ENCODE assay signal across 28 cellular contexts in genomic region chr1:151342562-151342961, GRCh38. TPM values are rescaled to one million over a fixed set of nuclear protein-coding genes. Genes with fewer than 3 reads are reported as not detected.
DNase-seq lines count a peak whose midpoint lies in the region; ATAC-seq and TF ChIP-seq lines count a peak whose summit lies in the region.
"Had no signal": no experiment of that assay in that cellular context is flagged by ENCODE, and none has a peak within 500 bp of the region (broad histone marks: within the 10 kb centered on the region; RNA-seq: fewer than 3 reads in every experiment).

No MANE protein-coding gene starts in this region.

- H3K27me3 Mint-ChIP-seq in activated naive CD4-positive, alpha-beta T cell treated with anti-CD3 and anti-CD28 coated beads, Interleukin-2, amount 50 U/mL, for 24 hours, result no peaks in the 10 kb centered on the region
- no peaks in the 10 kb centered on the region for H3K27me3 Mint-ChIP-seq in activated naive CD4-positive, alpha-beta T cell treated with anti-CD3 and anti-CD28 coated beads, Interleukin-2, amount 10 ng/mL, durations not matched to agents 7 days and 5 days
- no peaks in the 10 kb centered on the region for H3K27me3 Mint-ChIP-seq in activated naive CD8-positive, alpha-beta T cell treated with anti-CD3 and anti-CD28 coated beads for 36 hours
- H3K27me3 Mint-ChIP-seq in naive B cell, result no peaks in the 10 kb centered on the region
- no peaks in the 10 kb centered on the region for H3K27me3 Mint-ChIP-seq in CD8-positive, alpha-beta T cell (ENCODE audit: low read depth)

- no peak overlapping the region for H3K14ac ChIP-seq in mesenchymal stem cell (ENCODE audit: low read length in 2 of 2)

- no peak overlapping the region for H2BK12ac ChIP-seq in mesenchymal stem cell (ENCODE audit: low read length in 2 of 2)

- H3K18ac ChIP-seq in mesenchymal stem cell (ENCODE audit: low read depth in 1 of 2, low read length in 2 of 2), result no peak overlapping the region

- intact Hi-C loops in CD8-positive, alpha-beta T cell (cut with DNase I, micrococcal nuclease), result loop anchor here in 1 of 2 experiments (5.0 to 10.0 kb wide), 2 partner anchors 245 to 978 kb away; partner anchors contain the start of gene RPRD2

- H3K9me3 ChIP-seq in CD8-positive, alpha-beta T cell (ENCODE audit: low read length), result no peaks in the 10 kb centered on the region
- H3K9me3 ChIP-seq in mesenchymal stem cell (ENCODE audit: control insufficient read depth, low read length), result no peaks in the 10 kb centered on the region
- H3K9me3 ChIP-seq: esophagus squamous epithelium, HAP-1, spleen, vagina had no signal

- DNase-seq in activated naive CD4-positive, alpha-beta T cell treated with anti-CD3 and anti-CD28 coated beads, Interleukin-2, amount 10 ng/mL, durations not matched to agents 7 days and 5 days, result no peak
- no peak for DNase-seq in activated naive CD8-positive, alpha-beta T cell treated with anti-CD3 and anti-CD28 coated beads for 36 hours
- no peak for DNase-seq in naive B cell
- DNase-seq in CD8-positive, alpha-beta T cell, result no peak
- no peak for DNase-seq in mesenchymal stem cell
- DNase-seq in germinal center (ENCODE audit: low spot score), result no peak
- no peak for DNase-seq in COLO668 (lab: John Stamatoyannopoulos, UW; ENCODE audit: unreplicated experiment)
- DNase-seq: activated CD4-positive, alpha-beta T cell treated with anti-CD3 and anti-CD28 coated beads, Interleukin-2, amount 50 U/mL, for 4 hours; activated naive CD4-positive, alpha-beta T cell; DND-41; effector CD8-positive, alpha-beta T cell; esophagus squamous epithelium; Karpas-422; left colon; NCI-H187 treated with DMSO at 0.1 percent for 48 hours; NCI-H345; occipital lobe; OCI-M1; retina; SHP77; spleen; stimulated activated CD4-positive, alpha-beta T cell treated with anti-CD3 and anti-CD28 coated beads, Interleukin-4, amount 100 ng/mL, for 24 hours had no signal

- H3K23ac ChIP-seq in mesenchymal stem cell (ENCODE audit: low read length in 2 of 2), result no peak overlapping the region

- no peak for ATAC-seq in naive B cell (ENCODE audit: low read depth in 2 of 2)
- no peak for ATAC-seq in CD8-positive, alpha-beta T cell

- WGBS in mesenchymal stem cell, result over 99% methylated on average over 6 of the region's 6 CpGs

- no peak overlapping the region for H3K4me2 ChIP-seq in mesenchymal stem cell (ENCODE audit: low read length, poor library complexity, severe bottlenecking)

- H4K91ac ChIP-seq in mesenchymal stem cell (ENCODE audit: low read length), result no peak overlapping the region

- H3K4me1 Mint-ChIP-seq in activated naive CD4-positive, alpha-beta T cell treated with anti-CD3 and anti-CD28 coated beads, Interleukin-2, amount 50 U/mL, for 24 hours, result peaks cover 52% of the 10 kb centered on the region
- peaks cover 36% of the 10 kb centered on the region for H3K4me1 Mint-ChIP-seq in activated naive CD4-positive, alpha-beta T cell treated with anti-CD3 and anti-CD28 coated beads, Interleukin-2, amount 10 ng/mL, durations not matched to agents 7 days and 5 days
- peaks cover 35% of the 10 kb centered on the region for H3K4me1 Mint-ChIP-seq in activated naive CD8-positive, alpha-beta T cell treated with anti-CD3 and anti-CD28 coated beads for 36 hours
- H3K4me1 Mint-ChIP-seq in naive B cell, result peaks cover 49 to 74% (median 56%) of the 10 kb centered on the region in 3 donors
- H3K4me1 Mint-ChIP-seq in CD8-positive, alpha-beta T cell (ENCODE audit: low read depth), result peaks cover 40% of the 10 kb centered on the region

- CTCF ChIA-PET in activated naive CD4-positive, alpha-beta T cell treated with anti-CD3 and anti-CD28 coated beads, Interleukin-2, amount 10 ng/mL, durations not matched to agents 7 days and 5 days (lab: Charles Lee), result interaction anchor here (0.6 to 6.3 kb wide), 4 partner anchors 15 to 243 kb away, joined by 3 to 114 read pairs (median 4); partner anchors contain the start of gene PI4KB
- CTCF ChIA-PET in CD8-positive, alpha-beta T cell (lab: Charles Lee), result interaction anchor here (0.9 to 7.5 kb wide), 3 partner anchors 32 to 61 kb away, joined by 3 to 160 read pairs (median 33); partner anchors contain the start of gene ZNF687

- H3K36me3 ChIP-seq in CD8-positive, alpha-beta T cell (ENCODE audit: insufficient read depth, low read length), result peaks cover 10% of the 10 kb centered on the region
- H3K36me3 ChIP-seq in mesenchymal stem cell (ENCODE audit: control insufficient read depth in 1 of 2, insufficient read depth in 2 of 2, low read depth in 1 of 2, low read length in 2 of 2), result peaks cover 30 to 42% of the 10 kb centered on the region in 2 experiments

- no peak overlapping the region for H3K4me3 Mint-ChIP-seq in activated naive CD4-positive, alpha-beta T cell treated with anti-CD3 and anti-CD28 coated beads, Interleukin-2, amount 50 U/mL, for 24 hours
- H3K4me3 Mint-ChIP-seq in activated naive CD4-positive, alpha-beta T cell treated with anti-CD3 and anti-CD28 coated beads, Interleukin-2, amount 10 ng/mL, durations not matched to agents 7 days and 5 days, result no peak overlapping the region
- no peak overlapping the region for H3K4me3 Mint-ChIP-seq in activated naive CD8-positive, alpha-beta T cell treated with anti-CD3 and anti-CD28 coated beads for 36 hours
- H3K4me3 Mint-ChIP-seq in naive B cell, result peak overlapping the region in 1 of 8 donors; percentile 23
- H3K4me3 Mint-ChIP-seq in CD8-positive, alpha-beta T cell, result no peak overlapping the region

- H3K4me3 ChIP-seq in CD8-positive, alpha-beta T cell (ENCODE audit: low read depth, low read length), result no peak overlapping the region
- no peak overlapping the region for H3K4me3 ChIP-seq in mesenchymal stem cell (ENCODE audit: insufficient read depth in 1 of 2, low read depth in 1 of 2, low read length in 2 of 2)
- H3K4me3 ChIP-seq: esophagus squamous epithelium, HAP-1, spleen, vagina had no signal

- POLR2A ChIA-PET in CD8-positive, alpha-beta T cell (lab: Charles Lee), result interaction anchor here (1.1 kb wide), 1 partner anchor 147 kb away, joined by 4 read pairs; no protein-coding TSS in a partner anchor

- peaks cover 11% of the 10 kb centered on the region for H3K4me1 ChIP-seq in CD8-positive, alpha-beta T cell (ENCODE audit: insufficient read depth, low read length)
- peaks cover 9% of the 10 kb centered on the region for H3K4me1 ChIP-seq in mesenchymal stem cell (ENCODE audit: control insufficient read depth, insufficient read depth, low read depth, low read length)

- H3K27ac Mint-ChIP-seq in activated naive CD4-positive, alpha-beta T cell treated with anti-CD3 and anti-CD28 coated beads, Interleukin-2, amount 50 U/mL, for 24 hours, result peak overlapping the region; percentile 79
- no peak overlapping the region for H3K27ac Mint-ChIP-seq in activated naive CD4-positive, alpha-beta T cell treated with anti-CD3 and anti-CD28 coated beads, Interleukin-2, amount 10 ng/mL, durations not matched to agents 7 days and 5 days
- peak overlapping the region; percentile 10 for H3K27ac Mint-ChIP-seq in activated naive CD8-positive, alpha-beta T cell treated with anti-CD3 and anti-CD28 coated beads for 36 hours
- peak overlapping the region in 5 of 6 donors; percentile 59 to 99 (median 90) for H3K27ac Mint-ChIP-seq in naive B cell
- H3K27ac Mint-ChIP-seq in CD8-positive, alpha-beta T cell, result no peak overlapping the region

- no peak overlapping the region for H2AK5ac ChIP-seq in mesenchymal stem cell (ENCODE audit: low read length, severe bottlenecking)

- no peak overlapping the region for H2AFZ ChIP-seq in mesenchymal stem cell (ENCODE audit: low read depth, low read length)

- H3K79me1 ChIP-seq in mesenchymal stem cell (replicated peaks; ENCODE audit: low read length, poor library complexity, severe bottlenecking), result peaks cover 19% of the 10 kb centered on the region

- no peaks in the 10 kb centered on the region for H3K27me3 ChIP-seq in CD8-positive, alpha-beta T cell (ENCODE audit: insufficient read depth, low read length)
- H3K27me3 ChIP-seq in mesenchymal stem cell (ENCODE audit: control insufficient read depth in 1 of 2, insufficient read depth in 1 of 2, low read length in 2 of 2), result no peaks in the 10 kb centered on the region
- H3K27me3 ChIP-seq: esophagus squamous epithelium, spleen, vagina had no signal

- H4K8ac ChIP-seq in mesenchymal stem cell (ENCODE audit: low read length), result no peak overlapping the region

- H3K36me3 Mint-ChIP-seq in activated naive CD4-positive, alpha-beta T cell treated with anti-CD3 and anti-CD28 coated beads, Interleukin-2, amount 50 U/mL, for 24 hours, result peaks cover 10% of the 10 kb centered on the region
- H3K36me3 Mint-ChIP-seq in activated naive CD4-positive, alpha-beta T cell treated with anti-CD3 and anti-CD28 coated beads, Interleukin-2, amount 10 ng/mL, durations not matched to agents 7 days and 5 days, result peaks cover 37% of the 10 kb centered on the region
- H3K36me3 Mint-ChIP-seq in activated naive CD8-positive, alpha-beta T cell treated with anti-CD3 and anti-CD28 coated beads for 36 hours, result peaks cover 20% of the 10 kb centered on the region
- H3K36me3 Mint-ChIP-seq in naive B cell, result peaks cover 7 to 39% of the 10 kb centered on the region in 2 donors
- H3K36me3 Mint-ChIP-seq in CD8-positive, alpha-beta T cell, result peaks cover 48% of the 10 kb centered on the region

- H3K27ac ChIP-seq in CD8-positive, alpha-beta T cell (ENCODE audit: low read depth, low read length), result no peak overlapping the region
- H3K27ac ChIP-seq in mesenchymal stem cell (ENCODE audit: low read length, poor library complexity, severe bottlenecking), result no peak overlapping the region
- H3K27ac ChIP-seq: C4-2B, esophagus squamous epithelium, vagina had no signal

- H2BK5ac ChIP-seq in mesenchymal stem cell (ENCODE audit: low read depth, low read length, poor library complexity, severe bottlenecking), result no peak overlapping the region

- TF ChIP-seq CTCF in CD8-positive, alpha-beta T cell (IDR thresholded peaks at IDR 0.05), result no peak

- no peaks in the 10 kb centered on the region for H3K9me3 Mint-ChIP-seq in activated naive CD4-positive, alpha-beta T cell treated with anti-CD3 and anti-CD28 coated beads, Interleukin-2, amount 50 U/mL, for 24 hours
- no peaks in the 10 kb centered on the region for H3K9me3 Mint-ChIP-seq in activated naive CD4-positive, alpha-beta T cell treated with anti-CD3 and anti-CD28 coated beads, Interleukin-2, amount 10 ng/mL, durations not matched to agents 7 days and 5 days
- no peaks in the 10 kb centered on the region for H3K9me3 Mint-ChIP-seq in activated naive CD8-positive, alpha-beta T cell treated with anti-CD3 and anti-CD28 coated beads for 36 hours
- H3K9me3 Mint-ChIP-seq in naive B cell, result no peaks in the 10 kb centered on the region
- no peaks in the 10 kb centered on the region for H3K9me3 Mint-ChIP-seq in CD8-positive, alpha-beta T cell

- no peak overlapping the region for H2BK15ac ChIP-seq in mesenchymal stem cell (ENCODE audit: low read depth, poor library complexity, severe bottlenecking)

- H2BK120ac ChIP-seq in mesenchymal stem cell (ENCODE audit: low read depth, low read length), result no peak overlapping the region

- H3K4ac ChIP-seq in mesenchymal stem cell (ENCODE audit: low read depth in 1 of 2, low read length in 2 of 2), result no peak overlapping the region

- H3K9ac ChIP-seq in mesenchymal stem cell (ENCODE audit: low read length), result no peak overlapping the region

RNA-seq across cellular contexts. Expression of gene RFX5, which starts 4.5 kb away (rescaled TPM):
- total RNA-seq in activated naive CD8-positive, alpha-beta T cell treated with anti-CD3 and anti-CD28 coated beads for 36 hours, result 10 to 100 TPM; 55.2 to 58.6 TPM
- 100 to 1,000 TPM; 113 to 139 (median 130) TPM for polyA plus RNA-seq in naive B cell (ENCODE audit: low read depth in 6 of 6)
- 10 to 100 TPM; 62.6 to 65.9 TPM for total RNA-seq in CD8-positive, alpha-beta T cell
- polyA plus RNA-seq in mesenchymal stem cell (2013, experiment 1 of 2), result 31.1 TPM
- polyA plus RNA-seq in mesenchymal stem cell (2013, experiment 2 of 2), result 32.1 TPM

RNA-seq across cellular contexts. Expression of gene PI4KB, which starts 15.3 kb away (rescaled TPM):
- 10 to 100 TPM; 46.4 to 49.4 TPM for total RNA-seq in activated naive CD8-positive, alpha-beta T cell treated with anti-CD3 and anti-CD28 coated beads for 36 hours
- 10 to 100 TPM; 35.0 to 80.3 (median 61.5) TPM for polyA plus RNA-seq in naive B cell (ENCODE audit: low read depth in 6 of 6)
- total RNA-seq in CD8-positive, alpha-beta T cell, result 10 to 100 TPM; 63.1 to 63.2 TPM
- 36.1 TPM for polyA plus RNA-seq in mesenchymal stem cell (2013, experiment 1 of 2)
- polyA plus RNA-seq in mesenchymal stem cell (2013, experiment 2 of 2), result 36.1 TPM

RNA-seq across cellular contexts. Expression of gene SELENBP1, which starts 29.9 kb away (rescaled TPM):
- total RNA-seq in activated naive CD8-positive, alpha-beta T cell treated with anti-CD3 and anti-CD28 coated beads for 36 hours, result not detected
- under 1 TPM in 2 of 6 donors, not detected in 4; 0.20 to 0.53 TPM for polyA plus RNA-seq in naive B cell (ENCODE audit: low read depth in 6 of 6)
- total RNA-seq in CD8-positive, alpha-beta T cell, result not detected
- 23.4 TPM for polyA plus RNA-seq in mesenchymal stem cell (2013, experiment 1 of 2)
- polyA plus RNA-seq in mesenchymal stem cell (2013, experiment 2 of 2), result 22.9 TPM
- total RNA-seq: A673, mononuclear cell had no signal

RNA-seq across cellular contexts. Expression of gene PSMB4, which starts 56.8 kb away (rescaled TPM):
- total RNA-seq in activated naive CD8-positive, alpha-beta T cell treated with anti-CD3 and anti-CD28 coated beads for 36 hours, result 100 to 1,000 TPM; 413 to 425 TPM
- polyA plus RNA-seq in naive B cell (ENCODE audit: low read depth in 6 of 6), result 10 to 100 TPM; 50.2 to 79.3 (median 57.7) TPM
- total RNA-seq in CD8-positive, alpha-beta T cell, result 100 to 1,000 TPM; 272 to 278 TPM
- polyA plus RNA-seq in mesenchymal stem cell (2013, experiment 1 of 2), result 383 TPM
- 390 TPM for polyA plus RNA-seq in mesenchymal stem cell (2013, experiment 2 of 2)

Comparison
In these comparisons a context has a peak if more than half of its experiments do, and no peak if none do; other contexts are left out.
1. H3K27ac Mint-ChIP-seq: peak in activated naive CD4-positive, alpha-beta T cell treated with anti-CD3 and anti-CD28 coated beads, Interleukin-2, amount 50 U/mL, for 24 hours (single experiment), activated naive CD8-positive, alpha-beta T cell treated with anti-CD3 and anti-CD28 coated beads for 36 hours (single experiment) and naive B cell (5 of 6); none in activated naive CD4-positive, alpha-beta T cell treated with anti-CD3 and anti-CD28 coated beads, Interleukin-2, amount 10 ng/mL, durations not matched to agents 7 days and 5 days (single experiment) and CD8-positive, alpha-beta T cell (single experiment).